Comparison of ENCODE assay signal across 26 cellular contexts in genomic region chr12:27802936-27803335, GRCh38. TPM values are rescaled to one million over a fixed set of nuclear protein-coding genes. Genes with fewer than 3 reads are reported as not detected.
"Had no signal": no experiment of that assay in that cellular context is flagged by ENCODE, and none has a peak within 500 bp of the region (broad histone marks: within the 10 kb centered on the region; RNA-seq: fewer than 3 reads in every experiment).

No MANE protein-coding gene starts in this region.

- H3K9me3 ChIP-seq: esophagus squamous epithelium, gastrocnemius medialis, heart left ventricle, right lobe of liver, SJCRH30, tibial artery had no signal

- H3K9me3 Mint-ChIP-seq: endodermal cell; stimulated activated memory B cell treated with anti-CD40 and anti-IgM and Interleukin-4, amounts not matched to agents 10 μg/mL and 1 μg/mL and 100 μg/mL, for 72 hours had no signal

- H3K27me3 ChIP-seq: gastrocnemius medialis, heart left ventricle, right lobe of liver, SJCRH30, tibial artery had no signal

- FAIRE-seq: islet of Langerhans, small intestine had no signal

- H2AFZ ChIP-seq: parathyroid adenoma had no signal

- ATAC-seq: activated CD8-positive, alpha-beta memory T cell treated with anti-CD3 and anti-CD28 coated beads, Interleukin-2, amount 10 ng/mL, durations not matched to agents 7 days and 5 days; gastrocnemius medialis; heart left ventricle; left colon; right lobe of liver; stimulated activated memory B cell treated with anti-CD40 and anti-IgM and Interleukin-4, amounts not matched to agents 10 μg/mL and 1 μg/mL and 100 μg/mL, for 72 hours had no signal

- H3K9ac ChIP-seq: parathyroid adenoma had no signal

- DNase-seq: activated CD4-positive, alpha-beta T cell treated with anti-CD3 and anti-CD28 coated beads, Interleukin-2, amount 50 U/mL, for 48 hours; activated CD8-positive, alpha-beta memory T cell treated with anti-CD3 and anti-CD28 coated beads, Interleukin-2, amount 10 ng/mL, durations not matched to agents 7 days and 5 days; activated effector memory CD4-positive, alpha-beta T cell treated with Interleukin-2 at 50 U/mL for 16 hours; amniotic stem cell; cortex of kidney; endodermal cell; esophagus squamous epithelium; gastrocnemius medialis; heart left ventricle; left colon; mesenchymal stem cell; nucleus accumbens; right lobe of liver; SJCRH30; small intestine; T-helper 1 cell; tibial artery had no signal

- H3K4me3 Mint-ChIP-seq: activated CD8-positive, alpha-beta memory T cell treated with anti-CD3 and anti-CD28 coated beads, Interleukin-2, amount 10 ng/mL, durations not matched to agents 7 days and 5 days; endodermal cell; stimulated activated memory B cell treated with anti-CD40 and anti-IgM and Interleukin-4, amounts not matched to agents 10 μg/mL and 1 μg/mL and 100 μg/mL, for 72 hours had no signal

- H3K27ac Mint-ChIP-seq: activated CD8-positive, alpha-beta memory T cell treated with anti-CD3 and anti-CD28 coated beads, Interleukin-2, amount 10 ng/mL, durations not matched to agents 7 days and 5 days; endodermal cell; stimulated activated memory B cell treated with anti-CD40 and anti-IgM and Interleukin-4, amounts not matched to agents 10 μg/mL and 1 μg/mL and 100 μg/mL, for 72 hours had no signal

- H3K4me1 ChIP-seq: esophagus squamous epithelium, gastrocnemius medialis, heart left ventricle, parathyroid adenoma, right lobe of liver, SJCRH30 had no signal

- H3K4me3 ChIP-seq: esophagus squamous epithelium, gastrocnemius medialis, heart left ventricle, right lobe of liver, SJCRH30, tibial artery had no signal

- H3K27ac ChIP-seq: esophagus squamous epithelium, gastrocnemius medialis, heart left ventricle, parathyroid adenoma, right lobe of liver, SJCRH30, tibial artery had no signal

RNA-seq across cellular contexts. Expression of gene MANSC4, which starts 22.9 kb away (rescaled TPM):
- total RNA-seq: activated CD8-positive, alpha-beta memory T cell treated with anti-CD3 and anti-CD28 coated beads, Interleukin-2, amount 10 ng/mL, durations not matched to agents 7 days and 5 days; activated naive CD4-positive, alpha-beta T cell treated with anti-CD3 and anti-CD28 coated beads, Interleukin-2, amount 50 U/mL, for 72 hours; endodermal cell; esophagus squamous epithelium; gastrocnemius medialis; heart left ventricle; left colon; lower leg skin; mononuclear cell; myocyte; pulmonary artery endothelial cell; right lobe of liver; SJCRH30; ureter had no signal
- polyA plus RNA-seq: heart left ventricle, small intestine had no signal
